ENCODE assay signal across 13 cellular contexts in genomic region chr11:74182635-74183034, GRCh38.
"Had no signal": no experiment of that assay in that cellular context is flagged by ENCODE, and none has a peak within 500 bp of the region (broad histone marks: within the 10 kb centered on the region; RNA-seq: fewer than 3 reads in every experiment).

No MANE protein-coding gene starts in this region.

- DNase-seq: activated effector memory CD4-positive, alpha-beta T cell treated with Interleukin-2 at 50 U/mL for 16 hours; activated T-cell treated with anti-CD3 and anti-CD28 coated beads, Interleukin-2, amount 50 U/mL, for 24 hours; gastrocnemius medialis; heart right ventricle; kidney; small intestine; T-helper 2 cell; thyroid gland; uterus had no signal

- ATAC-seq: gastrocnemius medialis; heart right ventricle; stimulated activated effector memory CD8-positive, alpha-beta T cell treated with anti-CD3 and anti-CD28 coated beads, Interleukin-12 subunit alpha, Interleukin-12 subunit beta, amount 100 ng/mL, for 72 hours had no signal

- FAIRE-seq: kidney, small intestine, TTC549 had no signal

- H3K9me3 ChIP-seq: gastrocnemius medialis, right atrium auricular region, thyroid gland, uterus had no signal

- H3K36me3 ChIP-seq: gastrocnemius medialis, heart right ventricle, neural progenitor cell, thyroid gland, uterus had no signal

- H3K27me3 ChIP-seq: gastrocnemius medialis, heart right ventricle, neural progenitor cell, right atrium auricular region, thyroid gland, uterus had no signal

- H3K4me3 ChIP-seq: gastrocnemius medialis, heart right ventricle, neural progenitor cell, right atrium auricular region, thyroid gland, uterus had no signal

- H3K4me1 ChIP-seq: neural progenitor cell, right atrium auricular region, uterus had no signal

- H3K27ac ChIP-seq: gastrocnemius medialis, heart right ventricle, neural progenitor cell, right atrium auricular region, thyroid gland, uterus had no signal
